10 cellular contexts compared by ENCODE assay signal in the genomic region with DNA sequence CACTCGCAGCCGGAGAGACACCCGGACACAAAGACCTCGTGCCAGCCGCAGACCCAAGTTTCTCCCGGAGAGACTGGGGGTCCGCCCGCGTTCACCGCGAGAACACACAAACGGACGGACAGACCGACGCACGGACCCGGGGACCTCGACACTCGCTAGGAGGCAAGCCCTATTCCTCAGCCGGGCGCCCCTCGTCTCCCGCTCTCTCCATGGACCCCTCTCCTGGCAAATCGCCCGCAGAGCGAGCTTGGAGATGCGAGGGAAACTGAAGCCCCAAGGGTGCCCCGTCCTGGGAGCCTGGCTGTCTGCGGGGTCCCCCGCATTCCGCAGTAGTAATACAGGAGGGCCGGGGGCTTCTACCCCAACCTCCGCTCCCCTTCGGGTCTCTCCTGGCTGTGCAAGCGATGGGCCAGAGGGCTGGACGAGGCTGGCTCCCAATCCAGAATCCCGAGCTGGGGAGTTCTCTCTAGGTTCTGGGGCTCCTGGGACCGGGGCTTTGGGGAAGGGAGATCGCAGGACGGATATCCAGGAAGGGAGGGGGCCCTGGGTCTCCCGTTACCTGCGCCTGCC. TPM values are rescaled to one million over a fixed set of nuclear protein-coding genes. Genes with fewer than 3 reads are reported as not detected.
DNase-seq lines count a peak whose midpoint lies in the region; ATAC-seq and TF ChIP-seq lines count a peak whose summit lies in the region.
"Had no signal": no experiment of that assay in that cellular context is flagged by ENCODE, and none has a peak within 500 bp of the region (broad histone marks: within the 10 kb centered on the region; RNA-seq: fewer than 3 reads in every experiment).

No MANE protein-coding gene starts in this region.

- H2AFZ ChIP-seq in fibroblast of lung (ENCODE audit: low read length) = no peak overlapping the region

- H3K9ac ChIP-seq in fibroblast of lung (ENCODE audit: insufficient read depth, low read length) = no peak overlapping the region

- H4K20me1 ChIP-seq in fibroblast of lung (ENCODE audit: control insufficient read depth, extremely low read depth, insufficient read depth, low read length) = no peaks in the 10 kb centered on the region

- H3K4me1 Mint-ChIP-seq in Caco-2 (ENCODE audit: low read depth, unreplicated experiment) = no peaks in the 10 kb centered on the region

- CTCF ChIA-PET in Caco-2 (lab: Charles Lee) = interaction anchor here (1.0 to 1.5 kb wide), 4 partner anchors 45 to 402 kb away, joined by 3 read pairs; a partner anchor contains a TSS

- no peaks in the 10 kb centered on the region for H3K79me2 ChIP-seq in fibroblast of lung (ENCODE audit: control insufficient read depth, insufficient read depth, low read length)

- H3K4me1 ChIP-seq in Caco-2 (no peaks in the 10 kb centered on the region), fibroblast of lung (ENCODE audit: control insufficient read depth, extremely low read depth, insufficient read depth, low read length) (no peaks in the 10 kb centered on the region), prostate gland (replicated peaks) (peaks cover 7% of the 10 kb centered on the region)

- H3K9me3 Mint-ChIP-seq in Caco-2 (ENCODE audit: unreplicated experiment) = no peaks in the 10 kb centered on the region

- BruUV-seq in Caco-2 (replicated peaks; lab: Mats Ljungman, UMichigan) = no TSS peak

- WGBS in prostate gland = under 1% methylated on average over 33 of the region's 42 CpGs

- POLR2A ChIA-PET in Caco-2 (lab: Charles Lee) = no interaction called here

- H3K27me3 Mint-ChIP-seq in Caco-2 (ENCODE audit: insufficient read depth, unreplicated experiment) = peaks cover 11% of the 10 kb centered on the region

- H3K9me3 ChIP-seq in Caco-2 = no peaks in the 10 kb centered on the region
- no peaks in the 10 kb centered on the region for H3K9me3 ChIP-seq in fibroblast of lung (ENCODE audit: control insufficient read depth, insufficient read depth, low read depth, low read length)
- H3K9me3 ChIP-seq in prostate gland = no peaks in the 10 kb centered on the region
- H3K9me3 ChIP-seq: left lung had no signal

- no peak for TF ChIP-seq POLR2A in prostate gland (IDR thresholded peaks at IDR 0.05)

- intact Hi-C loops in Caco-2 (cut with micrococcal nuclease; ENCODE audit: unreplicated experiment) = no loop called here
- intact Hi-C loops in prostate gland (cut with DNase I) = loop anchor here (5.0 kb wide), 1 partner anchor 176 kb away; a partner anchor contains a TSS

- H3K27me3 ChIP-seq in Caco-2 (replicated peaks; ENCODE audit: control insufficient read depth, insufficient read depth, low read length) (no peaks in the 10 kb centered on the region; the same call in 1 of the 2 replicates), fibroblast of lung (ENCODE audit: control insufficient read depth, insufficient read depth, low read length) (peaks cover 59% of the 10 kb centered on the region), prostate gland (replicated peaks; ENCODE audit: insufficient read depth) (peaks cover 11% of the 10 kb centered on the region)

- no peak for TF ChIP-seq CTCF in Caco-2 (IDR thresholded peaks at IDR 0.05; ENCODE audit: insufficient read depth in 1 of 2, low read depth in 1 of 2, low read length in 1 of 2, severe bottlenecking in 1 of 2, unreplicated experiment in 1 of 2)
- no peak for TF ChIP-seq CTCF in fibroblast of lung (conservative IDR thresholded peaks at IDR 0.05 in 1 of 2, IDR thresholded peaks at IDR 0.05 in 1 of 2; ENCODE audit: low read depth in 1 of 2, low read length in 2 of 2)
- no peak for TF ChIP-seq CTCF in prostate gland (IDR thresholded peaks at IDR 0.05)

- peak overlapping the region; percentile 25 for H3K4me2 ChIP-seq in fibroblast of lung (ENCODE audit: extremely low read depth, insufficient read depth, low read length)

- ATAC-seq in GM21360 (IDR thresholded peaks at IDR 0.05; ENCODE audit: unreplicated experiment) = no peak

- DNase-seq in Caco-2 = no peak
- DNase-seq in NCI-H526 (lab: John Stamatoyannopoulos, UW) = peak; percentile 23 to 77
- no peak for DNase-seq in fibroblast of lung (ENCODE audit: low read depth in 2 of 2)
- DNase-seq in prostate gland (ENCODE audit: low spot score) = no peak
- no peak for DNase-seq in cerebellar nuclear complex (lab: John Stamatoyannopoulos, UW)
- DNase-seq in SIG-M5 (lab: John Stamatoyannopoulos, UW) = no peak
- no peak for DNase-seq in NCI-H446 treated with DMSO at 0.1 percent for 48 hours (lab: John Stamatoyannopoulos, UW)
- DNase-seq: cortex of kidney had no signal

- peak overlapping the region; percentile 39 for H3K4me3 ChIP-seq in Caco-2 (ENCODE audit: low read depth, low read length)
- H3K4me3 ChIP-seq in fibroblast of lung (replicated peaks in 1 of 4; ENCODE audit: control extremely low read depth in 1 of 4, insufficient read depth in 1 of 4, low read depth in 3 of 4, low read length in 4 of 4) = no peak overlapping the region
- peak overlapping the region; percentile 27 to 40 for H3K4me3 ChIP-seq in prostate gland

- H3K36me3 ChIP-seq in Caco-2 (ENCODE audit: control insufficient read depth, insufficient read depth, low read length) = no peaks in the 10 kb centered on the region
- H3K36me3 ChIP-seq in fibroblast of lung (ENCODE audit: control insufficient read depth, insufficient read depth, low read length) = no peaks in the 10 kb centered on the region
- no peaks in the 10 kb centered on the region for H3K36me3 ChIP-seq in prostate gland
- H3K36me3 ChIP-seq: left lung had no signal

- H3K27ac ChIP-seq in fibroblast of lung (ENCODE audit: insufficient read depth, low read length) (no peak overlapping the region), prostate gland (no peak overlapping the region)
- H3K27ac ChIP-seq: left lung had no signal

- H3K27ac Mint-ChIP-seq in Caco-2 (ENCODE audit: unreplicated experiment) = no peak overlapping the region

- no peaks in the 10 kb centered on the region for H3K36me3 Mint-ChIP-seq in Caco-2 (ENCODE audit: insufficient read depth, unreplicated experiment)

- peak overlapping the region; percentile 42 for H3K4me3 Mint-ChIP-seq in Caco-2 (ENCODE audit: unreplicated experiment)

RNA-seq across cellular contexts. Expression of a gene that starts 0.5 kb away (rescaled TPM):
- total RNA-seq in Caco-2 (2022) = 0.32 and 0.60 TPM in 2 replicates
- not detected in 2 replicates for total RNA-seq in fibroblast of lung
- not detected in 2 replicates for polyA plus RNA-seq in fibroblast of lung
- not detected in 2 replicates for polyA plus RNA-seq in fibroblast of lung (2012)
- polyA minus RNA-seq in fibroblast of lung (ENCODE audit: low replicate concordance) = not detected in 2 replicates
- 1 to 10 TPM in 1 of 2 donors, not detected in 1; 1.6 TPM for total RNA-seq in prostate gland
- total RNA-seq: left lung had no signal

Comparison
In these comparisons a context has a peak if more than half of its experiments do, and no peak if none do; other contexts are left out.
1. DNase-seq: peak in NCI-H526 (2 of 2); none in Caco-2 (0 of 2), fibroblast of lung (0 of 2), prostate gland (single experiment), cerebellar nuclear complex (0 of 2), SIG-M5 (single experiment) and NCI-H446 treated with DMSO at 0.1 percent for 48 hours (single experiment).
2. H3K4me3 ChIP-seq: peak in Caco-2 (single experiment) and prostate gland (2 of 2); none in fibroblast of lung (0 of 4).